In the genomic region with DNA sequence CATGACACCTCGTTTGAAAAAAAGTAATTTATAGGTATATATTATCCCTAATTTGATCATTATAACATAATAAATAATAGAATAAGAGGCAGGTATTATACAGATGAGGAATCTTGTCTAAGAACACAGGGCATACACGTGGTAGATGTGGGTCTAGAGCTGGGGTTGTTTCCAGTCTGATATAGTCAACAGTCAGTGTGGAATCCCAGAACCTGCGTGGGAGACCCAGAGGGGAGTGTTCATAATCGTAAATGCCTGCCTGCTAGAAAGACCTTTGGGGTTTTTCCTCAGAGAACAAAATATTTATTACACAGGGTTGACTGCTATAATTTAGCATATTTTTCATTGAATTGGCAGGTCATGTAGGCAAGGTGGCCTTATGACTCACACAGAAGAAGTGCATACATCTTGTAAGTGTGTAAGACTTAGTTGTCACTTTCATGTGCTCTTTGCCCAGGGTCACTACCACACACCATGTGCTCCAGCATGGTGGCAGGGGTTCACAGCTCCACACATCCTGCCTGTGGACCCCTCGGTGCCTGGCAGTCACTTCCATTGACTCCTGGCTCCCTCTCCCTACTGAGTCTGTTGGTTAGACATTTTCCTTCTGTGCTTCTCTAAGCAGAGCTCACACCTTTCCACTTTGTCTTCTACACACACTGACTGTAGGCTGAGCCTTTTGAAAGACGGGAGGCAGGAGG, we compare ENCODE assay signal across 15 cellular contexts.
A peak's percentile ranks its signal among the peaks of the same experiment; 100 is the strongest.
DNase-seq lines count a peak whose midpoint lies in the region; ATAC-seq and TF ChIP-seq lines count a peak whose summit lies in the region.
"Had no signal": no experiment of that assay in that cellular context is flagged by ENCODE, and none has a peak within 500 bp of the region (broad histone marks: within the 10 kb centered on the region; RNA-seq: fewer than 3 reads in every experiment).

No MANE protein-coding gene starts in this region.

- H3K4me3 Mint-ChIP-seq in natural killer cell treated with Interleukin-12 subunit alpha and Interleukin-12 subunit beta and Interleukin-15 and Interleukin-18, amount 100 ng/mL, for 72 hours: peak overlapping the region; percentile 30
- H3K4me3 Mint-ChIP-seq in natural killer cell: no peak overlapping the region
- H3K4me3 Mint-ChIP-seq in stimulated activated naive CD8-positive, alpha-beta T cell treated with anti-CD3 and anti-CD28 coated beads, Interleukin-15, amount 100 ng/mL, for 72 hours: peak overlapping the region in 1 of 2 donors; percentile 2

- no peak for DNase-seq in natural killer cell treated with Interleukin-12 subunit alpha and Interleukin-12 subunit beta and Interleukin-15 and Interleukin-18, amount 100 ng/mL, for 72 hours (ENCODE audit: low spot score)
- DNase-seq in natural killer cell (no peak), activated T-cell treated with anti-CD3 and anti-CD28 coated beads for 48 hours (ENCODE audit: low read depth) (peak; percentile 41), coronary artery (ENCODE audit: low spot score) (peak; percentile 26), NCI-H1436 (lab: John Stamatoyannopoulos, UW) (no peak), DMS114 treated with DMSO at 0.1 percent for 48 hours (lab: John Stamatoyannopoulos, UW; ENCODE audit: unreplicated experiment) (no peak), GDM1 (lab: John Stamatoyannopoulos, UW) (no peak)
- DNase-seq in stimulated activated naive CD8-positive, alpha-beta T cell treated with anti-CD3 and anti-CD28 coated beads, Interleukin-15, amount 100 ng/mL, for 72 hours: peak in 1 of 2 donors; percentile 41
- DNase-seq: ACHN; Caco-2; effector memory CD8-positive, alpha-beta T cell; hippocampal formation; NCI-H1694; NCI-H524 had no signal

- H3K36me3 Mint-ChIP-seq in natural killer cell treated with Interleukin-12 subunit alpha and Interleukin-12 subunit beta and Interleukin-15 and Interleukin-18, amount 100 ng/mL, for 72 hours: no peaks in the 10 kb centered on the region
- no peaks in the 10 kb centered on the region for H3K36me3 Mint-ChIP-seq in natural killer cell

- no peak overlapping the region for H3K27ac ChIP-seq in coronary artery
- H3K27ac ChIP-seq: tibial nerve had no signal

- no peaks in the 10 kb centered on the region for H3K27me3 Mint-ChIP-seq in natural killer cell treated with Interleukin-12 subunit alpha and Interleukin-12 subunit beta and Interleukin-15 and Interleukin-18, amount 100 ng/mL, for 72 hours
- peaks cover 0 to 4% of the 10 kb centered on the region in 2 donors for H3K27me3 Mint-ChIP-seq in natural killer cell (ENCODE audit: low read depth in 2 of 2)
- no peaks in the 10 kb centered on the region for H3K27me3 Mint-ChIP-seq in stimulated activated naive CD8-positive, alpha-beta T cell treated with anti-CD3 and anti-CD28 coated beads, Interleukin-15, amount 100 ng/mL, for 72 hours
- H3K27me3 Mint-ChIP-seq: effector memory CD8-positive, alpha-beta T cell had no signal

- peaks cover 77 to 78% of the 10 kb centered on the region in 2 donors for H3K4me1 Mint-ChIP-seq in natural killer cell treated with Interleukin-12 subunit alpha and Interleukin-12 subunit beta and Interleukin-15 and Interleukin-18, amount 100 ng/mL, for 72 hours (ENCODE audit: low read depth in 2 of 2)
- peaks cover 55 to 69% of the 10 kb centered on the region in 2 donors for H3K4me1 Mint-ChIP-seq in natural killer cell
- H3K4me1 Mint-ChIP-seq in stimulated activated naive CD8-positive, alpha-beta T cell treated with anti-CD3 and anti-CD28 coated beads, Interleukin-15, amount 100 ng/mL, for 72 hours: peaks cover 98% of the 10 kb centered on the region

- TF ChIP-seq CTCF in natural killer cell (IDR thresholded peaks at IDR 0.05) (no peak), coronary artery (IDR thresholded peaks at IDR 0.05) (no peak)

- no peaks in the 10 kb centered on the region for H3K9me3 Mint-ChIP-seq in natural killer cell treated with Interleukin-12 subunit alpha and Interleukin-12 subunit beta and Interleukin-15 and Interleukin-18, amount 100 ng/mL, for 72 hours
- no peaks in the 10 kb centered on the region for H3K9me3 Mint-ChIP-seq in natural killer cell
- no peaks in the 10 kb centered on the region for H3K9me3 Mint-ChIP-seq in stimulated activated naive CD8-positive, alpha-beta T cell treated with anti-CD3 and anti-CD28 coated beads, Interleukin-15, amount 100 ng/mL, for 72 hours
- H3K9me3 Mint-ChIP-seq: effector memory CD8-positive, alpha-beta T cell had no signal

- peak in 1 of 2 donors; percentile 34 for ATAC-seq in natural killer cell treated with Interleukin-12 subunit alpha and Interleukin-12 subunit beta and Interleukin-15 and Interleukin-18, amount 100 ng/mL, for 72 hours
- no peak for ATAC-seq in natural killer cell
- ATAC-seq in stimulated activated naive CD8-positive, alpha-beta T cell treated with anti-CD3 and anti-CD28 coated beads, Interleukin-15, amount 100 ng/mL, for 72 hours: peak; percentile 52
- ATAC-seq: effector memory CD8-positive, alpha-beta T cell had no signal

- peak overlapping the region; percentile 52 to 91 for H3K27ac Mint-ChIP-seq in natural killer cell treated with Interleukin-12 subunit alpha and Interleukin-12 subunit beta and Interleukin-15 and Interleukin-18, amount 100 ng/mL, for 72 hours
- peak overlapping the region in 1 of 2 donors; percentile 39 for H3K27ac Mint-ChIP-seq in natural killer cell
- peak overlapping the region; percentile 21 to 61 for H3K27ac Mint-ChIP-seq in stimulated activated naive CD8-positive, alpha-beta T cell treated with anti-CD3 and anti-CD28 coated beads, Interleukin-15, amount 100 ng/mL, for 72 hours

- intact Hi-C loops in natural killer cell (cut with micrococcal nuclease): loop anchor here (5.0 kb wide), 1 partner anchor 108 kb away; no protein-coding TSS in a partner anchor

- no peak overlapping the region for H3K4me3 ChIP-seq in coronary artery
- H3K4me3 ChIP-seq: tibial nerve had no signal

Comparison
In these comparisons a context has a peak if more than half of its experiments do, and no peak if none do; other contexts are left out.
1. DNase-seq: peak in activated T-cell treated with anti-CD3 and anti-CD28 coated beads for 48 hours (single experiment) and coronary artery (single experiment); none in natural killer cell treated with Interleukin-12 subunit alpha and Interleukin-12 subunit beta and Interleukin-15 and Interleukin-18, amount 100 ng/mL, for 72 hours (single experiment), natural killer cell (single experiment), NCI-H1436 (single experiment), DMS114 treated with DMSO at 0.1 percent for 48 hours (single experiment) and GDM1 (single experiment).